ENCODE assay signal across 8 cellular contexts in the genomic region with DNA sequence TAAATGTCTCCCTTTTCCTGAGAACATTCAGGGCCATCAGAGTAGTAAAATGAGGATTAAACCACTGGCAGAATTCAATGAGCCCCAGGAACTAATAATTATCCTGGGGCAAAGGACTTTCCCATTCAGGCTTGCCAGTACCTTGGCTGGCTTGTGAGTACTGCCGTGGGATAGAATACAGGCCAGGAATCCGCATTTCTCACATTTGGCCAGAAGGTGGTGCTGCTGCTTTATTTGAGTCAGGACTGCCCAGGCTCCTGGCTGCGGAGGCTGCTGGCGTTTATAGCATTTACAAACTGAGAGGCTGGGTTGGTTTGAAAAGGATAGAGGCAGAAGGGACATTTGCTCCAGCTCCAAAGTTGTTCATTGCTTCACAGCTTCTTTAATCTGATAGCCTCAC.
DNase-seq lines count a peak whose midpoint lies in the region; ATAC-seq, FAIRE-seq and TF ChIP-seq lines count a peak whose summit lies in the region.

No MANE protein-coding gene starts in this region.

- peak; percentile 76 for TF ChIP-seq CTCF in OCI-LY3 (IDR thresholded peaks at IDR 0.05; ENCODE audit: low read depth, low read length)
- peak; percentile 83 for TF ChIP-seq CTCF in neural cell (IDR thresholded peaks at IDR 0.05; ENCODE audit: poor library complexity, severe bottlenecking)

- H3K4me2 ChIP-seq in OCI-LY3 (ENCODE audit: low read length) (no peak overlapping the region), neural cell (ENCODE audit: low read length) (no peak overlapping the region)

- TF ChIP-seq EP300 in neural cell (conservative IDR thresholded peaks at IDR 0.05; ENCODE audit: poor library complexity, severe bottlenecking), result no peak

- H3K9me3 ChIP-seq in OCI-LY3 (ENCODE audit: insufficient read depth, low read length), result no peaks in the 10 kb centered on the region
- no peaks in the 10 kb centered on the region for H3K9me3 ChIP-seq in neural cell (ENCODE audit: low read length)

- peak; percentile 31 for DNase-seq in DMS 273 treated with DMSO at 0.1 percent for 48 hours (lab: John Stamatoyannopoulos, UW)
- DNase-seq in HTR-8/SVneo (ENCODE audit: insufficient read length, low spot score), result peak; percentile 9
- peak; percentile 49 for DNase-seq in activated T-cell treated with anti-CD3 and anti-CD28 coated beads, Interleukin-2, amount 50 U/mL, for 1 hour
- peak; percentile 49 for DNase-seq in fibroblast of gingiva (ENCODE audit: low read depth)
- DNase-seq in superior temporal gyrus (ENCODE audit: extremely low spot score), result peak; percentile 89

- no peak for FAIRE-seq in HTR-8/SVneo (lab: Jason Lieb, UNC)

- no peak overlapping the region for H2AFZ ChIP-seq in OCI-LY3 (ENCODE audit: low read depth, low read length)
- H2AFZ ChIP-seq in neural cell (ENCODE audit: low read depth, low read length), result no peak overlapping the region

- no peaks in the 10 kb centered on the region for H3K36me3 ChIP-seq in OCI-LY3 (replicated peaks; ENCODE audit: low read depth, low read length)
- no peaks in the 10 kb centered on the region for H3K36me3 ChIP-seq in neural cell (ENCODE audit: insufficient read depth, low read length)

- H3K4me3 ChIP-seq in OCI-LY3 (ENCODE audit: low read length) (no peak overlapping the region), neural cell (ENCODE audit: low read length) (no peak overlapping the region)

- H4K20me1 ChIP-seq in OCI-LY3 (ENCODE audit: insufficient read depth, low read length) (no peaks in the 10 kb centered on the region), neural cell (ENCODE audit: insufficient read depth) (no peaks in the 10 kb centered on the region)

- no peaks in the 10 kb centered on the region for H3K4me1 ChIP-seq in OCI-LY3 (ENCODE audit: low read length)

- peak; percentile 81 for ATAC-seq in GM21360 (IDR thresholded peaks at IDR 0.05; ENCODE audit: unreplicated experiment)

- no peak overlapping the region for H3K27ac ChIP-seq in OCI-LY3 (ENCODE audit: low read length)
- no peak overlapping the region for H3K27ac ChIP-seq in neural cell (ENCODE audit: low read length)

- H3K79me2 ChIP-seq in OCI-LY3 (ENCODE audit: low read length) (no peaks in the 10 kb centered on the region), neural cell (replicated peaks; ENCODE audit: insufficient read depth, low read length) (no peaks in the 10 kb centered on the region)

- H3K9me2 ChIP-seq in neural cell (ENCODE audit: insufficient read depth, low read length), result no peaks in the 10 kb centered on the region

- H3K27me3 ChIP-seq in OCI-LY3 (ENCODE audit: low read depth, low read length), result peaks cover 36% of the 10 kb centered on the region
- no peaks in the 10 kb centered on the region for H3K27me3 ChIP-seq in neural cell (ENCODE audit: insufficient read depth, low read depth, low read length)

- TF ChIP-seq RAD21 in neural cell (conservative IDR thresholded peaks at IDR 0.05), result peak; percentile 90

- no peak overlapping the region for H3K9ac ChIP-seq in OCI-LY3 (ENCODE audit: low read length)
- no peak overlapping the region for H3K9ac ChIP-seq in neural cell (ENCODE audit: low read length)

- H3F3A ChIP-seq in neural cell (ENCODE audit: insufficient read depth, low read length, poor library complexity, severe bottlenecking), result no peaks in the 10 kb centered on the region

TF ChIP-seq in neural cell, 6 proteins besides CTCF, POLR2A, EP300 and RAD21:
- peak; percentile 92 for TF ChIP-seq SMC3 (conservative IDR thresholded peaks at IDR 0.05; ENCODE audit: poor library complexity)
- TF ChIP-seq TAF1 (IDR thresholded peaks at IDR 0.05; ENCODE audit: low read depth), result no peak
- TF ChIP-seq, protein P1, sequence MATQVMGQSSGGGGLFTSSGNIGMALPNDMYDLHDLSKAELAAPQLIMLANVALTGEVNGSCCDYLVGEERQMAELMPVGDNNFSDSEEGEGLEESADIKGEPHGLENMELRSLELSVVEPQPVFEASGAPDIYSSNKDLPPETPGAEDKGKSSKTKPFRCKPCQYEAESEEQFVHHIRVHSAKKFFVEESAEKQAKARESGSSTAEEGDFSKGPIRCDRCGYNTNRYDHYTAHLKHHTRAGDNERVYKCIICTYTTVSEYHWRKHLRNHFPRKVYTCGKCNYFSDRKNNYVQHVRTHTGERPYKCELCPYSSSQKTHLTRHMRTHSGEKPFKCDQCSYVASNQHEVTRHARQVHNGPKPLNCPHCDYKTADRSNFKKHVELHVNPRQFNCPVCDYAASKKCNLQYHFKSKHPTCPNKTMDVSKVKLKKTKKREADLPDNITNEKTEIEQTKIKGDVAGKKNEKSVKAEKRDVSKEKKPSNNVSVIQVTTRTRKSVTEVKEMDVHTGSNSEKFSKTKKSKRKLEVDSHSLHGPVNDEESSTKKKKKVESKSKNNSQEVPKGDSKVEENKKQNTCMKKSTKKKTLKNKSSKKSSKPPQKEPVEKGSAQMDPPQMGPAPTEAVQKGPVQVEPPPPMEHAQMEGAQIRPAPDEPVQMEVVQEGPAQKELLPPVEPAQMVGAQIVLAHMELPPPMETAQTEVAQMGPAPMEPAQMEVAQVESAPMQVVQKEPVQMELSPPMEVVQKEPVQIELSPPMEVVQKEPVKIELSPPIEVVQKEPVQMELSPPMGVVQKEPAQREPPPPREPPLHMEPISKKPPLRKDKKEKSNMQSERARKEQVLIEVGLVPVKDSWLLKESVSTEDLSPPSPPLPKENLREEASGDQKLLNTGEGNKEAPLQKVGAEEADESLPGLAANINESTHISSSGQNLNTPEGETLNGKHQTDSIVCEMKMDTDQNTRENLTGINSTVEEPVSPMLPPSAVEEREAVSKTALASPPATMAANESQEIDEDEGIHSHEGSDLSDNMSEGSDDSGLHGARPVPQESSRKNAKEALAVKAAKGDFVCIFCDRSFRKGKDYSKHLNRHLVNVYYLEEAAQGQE (IDR thresholded peaks at IDR 0.05; ENCODE audit: borderline replicate concordance), result no peak
- TF ChIP-seq EZH2 (IDR thresholded peaks at IDR 0.05; ENCODE audit: borderline replicate concordance, insufficient read depth, low read length, poor library complexity, severe bottlenecking), result no peak
- TF ChIP-seq MXI1 (conservative IDR thresholded peaks at IDR 0.05; ENCODE audit: poor library complexity, severe bottlenecking), result no peak
- TF ChIP-seq POLR2AphosphoS5 (IDR thresholded peaks at IDR 0.05), result no peak
TF ChIP-seq in neural cell: peak in this region for 1.

Comparison
In these comparisons a context has a peak if more than half of its experiments do, and no peak if none do; other contexts are left out.
1. DNase-seq: peak in every context shown above with its lines; median percentile 89 in superior temporal gyrus; 49 in activated T-cell treated with anti-CD3 and anti-CD28 coated beads, Interleukin-2, amount 50 U/mL, for 1 hour; 49 in fibroblast of gingiva; 31 in DMS 273 treated with DMSO at 0.1 percent for 48 hours; 9 in HTR-8/SVneo.